In the genomic region with DNA sequence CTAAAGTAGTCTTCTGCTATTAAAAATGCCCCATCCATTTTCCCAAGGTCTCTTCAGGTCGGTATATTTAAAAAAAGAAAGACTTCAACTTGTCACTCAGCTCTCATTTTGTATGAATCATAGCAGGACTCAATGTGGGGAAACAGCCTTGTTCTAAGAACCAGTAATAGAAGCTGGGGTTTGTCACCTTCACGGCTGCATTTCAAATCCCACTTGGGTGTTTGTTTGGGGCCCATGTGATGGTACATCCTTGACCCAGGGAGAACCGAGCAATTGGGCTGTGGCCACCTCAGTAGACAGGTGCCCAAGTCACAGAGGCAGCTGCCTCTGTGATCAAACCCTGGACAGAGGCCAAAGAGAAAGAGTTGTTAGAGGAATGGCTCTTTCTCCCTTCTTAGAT, we compare ENCODE assay signal across 16 cellular contexts.
A peak's percentile ranks its signal among the peaks of the same experiment; 100 is the strongest.
DNase-seq lines count a peak whose midpoint lies in the region; ATAC-seq and FAIRE-seq lines count a peak whose summit lies in the region.
"Had no signal": no experiment of that assay in that cellular context is flagged by ENCODE, and none has a peak within 500 bp of the region (broad histone marks: within the 10 kb centered on the region; RNA-seq: fewer than 3 reads in every experiment).

No MANE protein-coding gene starts in this region.

- no peak overlapping the region for H3K4me3 ChIP-seq in small intestine (ENCODE audit: low read depth in 1 of 2, low read length in 2 of 2)
- H3K4me3 ChIP-seq: thyroid gland had no signal

- H3K27ac Mint-ChIP-seq in activated CD4-positive, alpha-beta memory T cell treated with anti-CD3 and anti-CD28 coated beads, Interleukin-2, amount 10 ng/mL, durations not matched to agents 7 days and 5 days, result peak overlapping the region; percentile 21

- H3K27ac ChIP-seq in small intestine (ENCODE audit: low read depth in 1 of 2, low read length in 1 of 2), result no peak overlapping the region
- H3K27ac ChIP-seq: neutrophil, thyroid gland had no signal

- H3K27me3 Mint-ChIP-seq in activated CD4-positive, alpha-beta memory T cell treated with anti-CD3 and anti-CD28 coated beads, Interleukin-2, amount 10 ng/mL, durations not matched to agents 7 days and 5 days, result no peaks in the 10 kb centered on the region
- H3K27me3 Mint-ChIP-seq: brain had no signal

- peaks cover 19% of the 10 kb centered on the region for H3K36me3 Mint-ChIP-seq in activated CD4-positive, alpha-beta memory T cell treated with anti-CD3 and anti-CD28 coated beads, Interleukin-2, amount 10 ng/mL, durations not matched to agents 7 days and 5 days (ENCODE audit: low read depth)
- H3K36me3 Mint-ChIP-seq: brain had no signal

- CTCF ChIA-PET in activated CD4-positive, alpha-beta memory T cell treated with anti-CD3 and anti-CD28 coated beads, Interleukin-2, amount 10 ng/mL, durations not matched to agents 7 days and 5 days (lab: Charles Lee), result interaction anchor here (1.0 to 3.9 kb wide), 8 partner anchors 8 to 340 kb away, joined by 3 to 32 read pairs (median 4); no protein-coding TSS in a partner anchor

- peaks cover 18% of the 10 kb centered on the region for H3K9me3 Mint-ChIP-seq in activated CD4-positive, alpha-beta memory T cell treated with anti-CD3 and anti-CD28 coated beads, Interleukin-2, amount 10 ng/mL, durations not matched to agents 7 days and 5 days

- H3K9me3 ChIP-seq in small intestine (ENCODE audit: control insufficient read depth, low read depth), result no peaks in the 10 kb centered on the region
- H3K9me3 ChIP-seq: neutrophil, thyroid gland had no signal

- H3K36me3 ChIP-seq in small intestine (ENCODE audit: control insufficient read depth in 2 of 2, insufficient read depth in 2 of 2, low read length in 2 of 2), result no peaks in the 10 kb centered on the region
- H3K36me3 ChIP-seq: neutrophil, thyroid gland had no signal

- POLR2A ChIA-PET in activated CD4-positive, alpha-beta memory T cell treated with anti-CD3 and anti-CD28 coated beads, Interleukin-2, amount 10 ng/mL, durations not matched to agents 7 days and 5 days (lab: Charles Lee), result interaction anchor here (0.7 to 1.5 kb wide), 9 partner anchors 10 to 375 kb away, joined by 3 to 6 read pairs (median 3); partner anchors contain the start of gene BHLHE40

- ATAC-seq in HG02759 (IDR thresholded peaks at IDR 0.05; ENCODE audit: unreplicated experiment) (peak; percentile 66), HG02981 (IDR thresholded peaks at IDR 0.05; ENCODE audit: unreplicated experiment) (no peak), Right ventricle myocardium inferior (no peak)
- ATAC-seq: esophagus mucosa, SK-N-SH treated with all-trans-retinoic acid at 6 μM for 48 hours had no signal

- intact Hi-C loops in Right ventricle myocardium inferior (cut with DNase I), result no loop called here

- no peaks in the 10 kb centered on the region for H3K4me1 ChIP-seq in small intestine (ENCODE audit: control insufficient read depth in 2 of 2, insufficient read depth in 1 of 2, low read depth in 1 of 2, low read length in 1 of 2)
- H3K4me1 ChIP-seq: thyroid gland had no signal

- H3K27me3 ChIP-seq in small intestine (ENCODE audit: control insufficient read depth in 2 of 2, insufficient read depth in 2 of 2, low read length in 2 of 2), result no peaks in the 10 kb centered on the region
- H3K27me3 ChIP-seq: neutrophil, thyroid gland had no signal

- no peak for FAIRE-seq in small intestine (lab: Jason Lieb, UNC)

- peak; percentile 6 for DNase-seq in NCI-H748 (lab: John Stamatoyannopoulos, UW; ENCODE audit: unreplicated experiment)
- DNase-seq in NCI-H748 treated with DMSO at 0.1 percent for 48 hours (lab: John Stamatoyannopoulos, UW), result no peak
- DNase-seq in activated CD4-positive, alpha-beta memory T cell treated with anti-CD3 and anti-CD28 coated beads, Interleukin-2, amount 10 ng/mL, durations not matched to agents 7 days and 5 days, result no peak
- peak; percentile 12 for DNase-seq in small intestine
- DNase-seq in SW 1271 (lab: John Stamatoyannopoulos, UW), result no peak
- DNase-seq in Right ventricle myocardium inferior (ENCODE audit: missing footprints), result no peak
- DNase-seq: ACHN; activated CD8-positive, alpha-beta memory T cell treated with anti-CD3 and anti-CD28 coated beads for 24 hours; stimulated activated CD4-positive, alpha-beta T cell treated with anti-CD3 and anti-CD28 coated beads, Interleukin-4, amount 100 ng/mL, for 1 hour had no signal

- H3K4me1 Mint-ChIP-seq in activated CD4-positive, alpha-beta memory T cell treated with anti-CD3 and anti-CD28 coated beads, Interleukin-2, amount 10 ng/mL, durations not matched to agents 7 days and 5 days, result peaks cover 46% of the 10 kb centered on the region

- no peak overlapping the region for H3K4me3 Mint-ChIP-seq in activated CD4-positive, alpha-beta memory T cell treated with anti-CD3 and anti-CD28 coated beads, Interleukin-2, amount 10 ng/mL, durations not matched to agents 7 days and 5 days
- H3K4me3 Mint-ChIP-seq: brain had no signal

- WGBS in small intestine, 3 donors, result 10 to 39% (median 12%) methylated on average over 3 of the region's 3 CpGs

Comparison
In these comparisons a context has a peak if more than half of its experiments do, and no peak if none do; other contexts are left out.
1. DNase-seq: peak in NCI-H748 (single experiment) and small intestine (single experiment); none in NCI-H748 treated with DMSO at 0.1 percent for 48 hours (single experiment), activated CD4-positive, alpha-beta memory T cell treated with anti-CD3 and anti-CD28 coated beads, Interleukin-2, amount 10 ng/mL, durations not matched to agents 7 days and 5 days (single experiment), SW 1271 (0 of 2) and Right ventricle myocardium inferior (single experiment).